8 cellular contexts compared by ENCODE assay signal in genomic region chr11:57321388-57321995, GRCh38. TPM values are rescaled to one million over a fixed set of nuclear protein-coding genes. Genes with fewer than 3 reads are reported as not detected.
DNase-seq lines count a peak whose midpoint lies in the region; ATAC-seq and TF ChIP-seq lines count a peak whose summit lies in the region.

No MANE protein-coding gene starts in this region.

- H3K27ac Mint-ChIP-seq in CD4-positive, alpha-beta memory T cell: peak overlapping the region in 4 of 7 donors; percentile 9 to 99 (median 66)

- ATAC-seq in GM18517 (IDR thresholded peaks at IDR 0.05; ENCODE audit: unreplicated experiment) (no peak), omental fat pad (ENCODE audit: low FRiP score) (no peak), GM19467 (IDR thresholded peaks at IDR 0.05; ENCODE audit: unreplicated experiment) (no peak)

- H2AFZ ChIP-seq in PC-9 (no peak overlapping the region), parathyroid adenoma (no peak overlapping the region)

- 26 to 29% methylated on average over 5 of the region's 5 CpGs for WGBS in esophagus, 2 donors

- no peak overlapping the region for H3K27ac ChIP-seq in CD4-positive, alpha-beta memory T cell (ENCODE audit: low read depth, low read length)
- H3K27ac ChIP-seq in PC-9 (peak overlapping the region; percentile 59), esophagus (ENCODE audit: low read depth in 2 of 2, low read length in 1 of 2) (peak overlapping the region; percentile 99), parathyroid adenoma (peak overlapping the region; percentile 90)

- TF ChIP-seq CTCF in PC-9 (conservative IDR thresholded peaks at IDR 0.05): no peak
- TF ChIP-seq CTCF in parathyroid adenoma (IDR thresholded peaks at IDR 0.05): no peak
- TF ChIP-seq CTCF in omental fat pad (IDR thresholded peaks at IDR 0.05): no peak

- H3K79me2 ChIP-seq in PC-9 (ENCODE audit: low read depth) (peaks cover 57% of the 10 kb centered on the region), parathyroid adenoma (peaks cover 2% of the 10 kb centered on the region)

- H3K9me2 ChIP-seq in PC-9 (ENCODE audit: insufficient read depth): no peaks in the 10 kb centered on the region

- H4K20me1 ChIP-seq in PC-9 (ENCODE audit: insufficient read depth): peaks cover 61% of the 10 kb centered on the region

- no peaks in the 10 kb centered on the region for H3K9me3 ChIP-seq in CD4-positive, alpha-beta memory T cell (ENCODE audit: control insufficient read depth in 1 of 2, low read length in 2 of 2)
- H3K9me3 ChIP-seq in PC-9 (ENCODE audit: insufficient read depth, low read depth) (no peaks in the 10 kb centered on the region), esophagus (ENCODE audit: control insufficient read depth in 2 of 2, insufficient read depth in 1 of 2, low read depth in 1 of 2, low read length in 1 of 2) (no peaks in the 10 kb centered on the region), parathyroid adenoma (ENCODE audit: control insufficient read depth, low read length) (no peaks in the 10 kb centered on the region)

- CTCF ChIA-PET in CD4-positive, alpha-beta memory T cell (lab: Charles Lee; ENCODE audit: partially characterized antibody): interaction anchor here (0.7 to 1.5 kb wide), 4 partner anchors 9 to 212 kb away, joined by 3 to 4 read pairs (median 3); partner anchors contain the start of gene P2RX3
- CTCF ChIA-PET in PC-9 (lab: Charles Lee): interaction anchor here (0.6 to 2.4 kb wide), 3 partner anchors 9 to 342 kb away, joined by 3 to 15 read pairs (median 7); no protein-coding TSS in a partner anchor

- peaks cover 9% of the 10 kb centered on the region for H3K36me3 ChIP-seq in CD4-positive, alpha-beta memory T cell (ENCODE audit: insufficient read depth, low read length)
- H3K36me3 ChIP-seq in PC-9 (ENCODE audit: low read depth) (peaks cover 29% of the 10 kb centered on the region), esophagus (ENCODE audit: control insufficient read depth in 2 of 2, insufficient read depth in 2 of 2, low read length in 1 of 2) (peaks cover 5 to 30% of the 10 kb centered on the region in 2 donors), parathyroid adenoma (ENCODE audit: control insufficient read depth, insufficient read depth, low read length) (no peaks in the 10 kb centered on the region)

- BruUV-seq in PC-9 (replicated peaks; lab: Mats Ljungman, UMichigan): no TSS peak

- H3K27me3 ChIP-seq in CD4-positive, alpha-beta memory T cell (ENCODE audit: insufficient read depth, low read length): no peaks in the 10 kb centered on the region
- H3K27me3 ChIP-seq in PC-9 (ENCODE audit: insufficient read depth, low read depth) (no peaks in the 10 kb centered on the region), esophagus (ENCODE audit: control insufficient read depth in 1 of 2, insufficient read depth in 2 of 2, low read length in 2 of 2) (no peaks in the 10 kb centered on the region), parathyroid adenoma (ENCODE audit: control insufficient read depth, insufficient read depth, low read length) (no peaks in the 10 kb centered on the region)

- H3K4me2 ChIP-seq in PC-9 (peak overlapping the region; percentile 98), parathyroid adenoma (ENCODE audit: low read length) (peak overlapping the region; percentile 73)

- no peak overlapping the region for H3K4me3 ChIP-seq in CD4-positive, alpha-beta memory T cell (ENCODE audit: low read length in 2 of 2)
- peak overlapping the region; percentile 57 for H3K4me3 ChIP-seq in PC-9
- peak overlapping the region; percentile 44 to 82 for H3K4me3 ChIP-seq in esophagus (ENCODE audit: low read depth in 1 of 2, low read length in 2 of 2)
- H3K4me3 ChIP-seq in parathyroid adenoma (ENCODE audit: low read depth, low read length): peak overlapping the region; percentile 44

- peaks cover 45% of the 10 kb centered on the region for H3F3A ChIP-seq in PC-9 (ENCODE audit: insufficient read depth, low read depth)

- H3K36me3 Mint-ChIP-seq in CD4-positive, alpha-beta memory T cell: peaks cover 10 to 19% of the 10 kb centered on the region in 2 donors

- intact Hi-C loops in CD4-positive, alpha-beta memory T cell (cut with micrococcal nuclease): no loop called here
- intact Hi-C loops in PC-9 (cut with micrococcal nuclease; ENCODE audit: unreplicated experiment): loop anchor here (10.0 kb wide), 2 partner anchors 343 to 453 kb away; partner anchors contain the start of gene ZDHHC5

- POLR2A ChIA-PET in CD4-positive, alpha-beta memory T cell (lab: Charles Lee; ENCODE audit: partially characterized antibody): interaction anchor here (1.3 kb wide), 1 partner anchor 14 kb away, joined by 4 read pairs; no protein-coding TSS in a partner anchor
- POLR2A ChIA-PET in PC-9 (lab: Charles Lee; ENCODE audit: unreplicated experiment): interaction anchor here (0.6 to 1.1 kb wide), 2 partner anchors 10 to 14 kb away, joined by 3 to 10 read pairs; no protein-coding TSS in a partner anchor

- no peak for DNase-seq in CD4-positive, alpha-beta memory T cell
- DNase-seq in PC-9 (peak in 1 of 2 experiments; percentile 32), omental fat pad (ENCODE audit: low spot score) (no peak)
- DNase-seq in activated naive CD4-positive, alpha-beta T cell (lab: John Stamatoyannopoulos, UW): no peak

- H3K9me3 Mint-ChIP-seq in CD4-positive, alpha-beta memory T cell: no peaks in the 10 kb centered on the region

- H3K4me1 ChIP-seq in CD4-positive, alpha-beta memory T cell (ENCODE audit: insufficient read depth, low read length): peaks cover 31% of the 10 kb centered on the region
- H3K4me1 ChIP-seq in PC-9 (replicated peaks; ENCODE audit: insufficient read depth) (peaks cover 41% of the 10 kb centered on the region), esophagus (ENCODE audit: control insufficient read depth in 2 of 2, insufficient read depth in 2 of 2, low read length in 1 of 2) (peaks cover 14 to 37% of the 10 kb centered on the region in 2 donors), parathyroid adenoma (peaks cover 14% of the 10 kb centered on the region)

- H3K9ac ChIP-seq in parathyroid adenoma: no peak overlapping the region

- peaks cover 25 to 48% (median 32%) of the 10 kb centered on the region in 4 donors for H3K4me1 Mint-ChIP-seq in CD4-positive, alpha-beta memory T cell

- no peaks in the 10 kb centered on the region for H3K27me3 Mint-ChIP-seq in CD4-positive, alpha-beta memory T cell

- peak overlapping the region in 2 of 8 donors; percentile 17 to 59 for H3K4me3 Mint-ChIP-seq in CD4-positive, alpha-beta memory T cell

RNA-seq across cellular contexts. Expression of gene TNKS1BP1, which starts 3.3 kb away (rescaled TPM):
- total RNA-seq in CD4-positive, alpha-beta memory T cell: 10 to 100 TPM; 17.2 to 23.7 TPM
- polyA plus RNA-seq in CD4-positive, alpha-beta memory T cell: 1 to 10 TPM in 1 of 2 donors, under 1 TPM in 1; 0.52 to 4.7 TPM
- total RNA-seq in PC-9 (2021) (181 and 218 TPM in 2 replicates), omental fat pad (100 to 1,000 TPM; 119 to 162 (median 137) TPM)
- polyA plus RNA-seq in esophagus: 100 to 1,000 TPM; 114 to 249 TPM

RNA-seq across cellular contexts. Expression of gene SSRP1, which starts 14.2 kb away (rescaled TPM):
- total RNA-seq in CD4-positive, alpha-beta memory T cell: 10 to 100 TPM; 69.0 to 74.3 TPM
- 10 to 100 TPM; 19.6 to 42.2 TPM for polyA plus RNA-seq in CD4-positive, alpha-beta memory T cell
- total RNA-seq in PC-9 (2021) (286 and 290 TPM in 2 replicates), omental fat pad (10 to 100 TPM; 53.5 to 81.8 (median 61.2) TPM)
- polyA plus RNA-seq in esophagus: 10 to 100 TPM; 18.8 to 67.4 TPM

RNA-seq across cellular contexts. Expression of gene P2RX3, which starts 16.7 kb away (rescaled TPM):
- total RNA-seq in CD4-positive, alpha-beta memory T cell: not detected
- polyA plus RNA-seq in CD4-positive, alpha-beta memory T cell: not detected
- total RNA-seq in PC-9 (2021) (not detected in 2 replicates), omental fat pad (not detected)
- not detected for polyA plus RNA-seq in esophagus

RNA-seq across cellular contexts. Expression of gene PRG3, which starts 59.5 kb away (rescaled TPM):
- not detected for total RNA-seq in CD4-positive, alpha-beta memory T cell
- not detected for polyA plus RNA-seq in CD4-positive, alpha-beta memory T cell
- total RNA-seq in PC-9 (2021) (not detected in 2 replicates), omental fat pad (not detected)
- polyA plus RNA-seq in esophagus: not detected

Comparison
In these comparisons a context has a peak if more than half of its experiments do, and no peak if none do; other contexts are left out.
1. H3K4me3 ChIP-seq: peak in PC-9 (single experiment), esophagus (2 of 2) and parathyroid adenoma (single experiment); none in CD4-positive, alpha-beta memory T cell (0 of 2).